ENCODE assay signal across 1 cellular context in genomic region chr15:78931439-78931981, GRCh38.
TF ChIP-seq lines count a peak whose summit lies in the region.

No MANE protein-coding gene starts in this region.

TF ChIP-seq in SK-N-SH, 30 proteins besides CTCF, POLR2A, EP300 and RAD21 (continued from another document):
- no peak for TF ChIP-seq REST (IDR thresholded peaks at IDR 0.05; ENCODE audit: low read depth, low read length)
- TF ChIP-seq TEAD4 (IDR thresholded peaks at IDR 0.05; ENCODE audit: borderline replicate concordance, insufficient read depth) = no peak
- TF ChIP-seq USF2 (IDR thresholded peaks at IDR 0.05; ENCODE audit: borderline replicate concordance, low read depth, low read length) = no peak
- no peak for TF ChIP-seq RXRA (IDR thresholded peaks at IDR 0.05; ENCODE audit: borderline replicate concordance, low read depth)
TF ChIP-seq in SK-N-SH: peak in this region for 0.
